Comparison of ENCODE assay signal across 11 cellular contexts in genomic region chr17:4808378-4808767, GRCh38. TPM values are rescaled to one million over a fixed set of nuclear protein-coding genes. Genes with fewer than 3 reads are reported as not detected.
A peak's percentile ranks its signal among the peaks of the same experiment; 100 is the strongest.
DNase-seq lines count a peak whose midpoint lies in the region; ATAC-seq, FAIRE-seq and TF ChIP-seq lines count a peak whose summit lies in the region.
"Had no signal": no experiment of that assay in that cellular context is flagged by ENCODE, and none has a peak within 500 bp of the region (broad histone marks: within the 10 kb centered on the region; RNA-seq: fewer than 3 reads in every experiment).

No MANE protein-coding gene starts in this region.

- DNase-seq in CD8-positive, alpha-beta memory T cell: no peak
- no peak for DNase-seq in T-helper 17 cell
- peak; percentile 49 for DNase-seq in fibroblast of the aortic adventitia (ENCODE audit: low read depth)
- peak; percentile 45 to 82 (median 78) for DNase-seq in pancreas
- no peak for DNase-seq in D721Med (ENCODE audit: insufficient read length, low spot score)
- no peak for DNase-seq in UCSD-AML1 (lab: John Stamatoyannopoulos, UW; ENCODE audit: unreplicated experiment)
- DNase-seq in dermis blood vessel endothelial cell: no peak
- DNase-seq: activated effector memory CD4-positive, alpha-beta T cell treated with anti-CD3 and anti-CD28 coated beads, Interleukin-2, amount 50 U/mL, for 16 hours; Peyer's patch had no signal

- POLR2A ChIA-PET in CD8-positive, alpha-beta memory T cell (lab: Charles Lee): no interaction called here

- H3K9me3 ChIP-seq in CD8-positive, alpha-beta memory T cell (ENCODE audit: low read length): no peaks in the 10 kb centered on the region
- H3K9me3 ChIP-seq in T-helper 17 cell (ENCODE audit: control insufficient read depth, low read length, poor library complexity, severe bottlenecking) (no peaks in the 10 kb centered on the region), pancreas (no peaks in the 10 kb centered on the region)
- H3K9me3 ChIP-seq: Peyer's patch had no signal

- peaks cover 0 to 1% of the 10 kb centered on the region in 2 donors for H3K27me3 Mint-ChIP-seq in CD8-positive, alpha-beta memory T cell
- H3K27me3 Mint-ChIP-seq in T-helper 17 cell: no peaks in the 10 kb centered on the region

- peaks cover 6 to 18% (median 12%) of the 10 kb centered on the region in 3 donors for H3K4me1 Mint-ChIP-seq in CD8-positive, alpha-beta memory T cell
- H3K4me1 Mint-ChIP-seq in T-helper 17 cell: peaks cover 16% of the 10 kb centered on the region

- no peak overlapping the region for H3K27ac ChIP-seq in CD8-positive, alpha-beta memory T cell (ENCODE audit: low read depth, low read length)
- H3K27ac ChIP-seq in pancreas: no peak overlapping the region

- CTCF ChIA-PET in CD8-positive, alpha-beta memory T cell (lab: Charles Lee): interaction anchor here (1.0 to 3.1 kb wide), 3 partner anchors 19 to 98 kb away, joined by 3 to 15 read pairs (median 3); partner anchors contain the start of gene ARRB2

- no peaks in the 10 kb centered on the region for H3K36me3 ChIP-seq in CD8-positive, alpha-beta memory T cell (ENCODE audit: insufficient read depth, low read length)
- no peaks in the 10 kb centered on the region for H3K36me3 ChIP-seq in pancreas
- H3K36me3 ChIP-seq: Peyer's patch had no signal

- peaks cover 0 to 16% (median 4%) of the 10 kb centered on the region in 3 donors for H3K36me3 Mint-ChIP-seq in CD8-positive, alpha-beta memory T cell
- peaks cover 6% of the 10 kb centered on the region for H3K36me3 Mint-ChIP-seq in T-helper 17 cell (ENCODE audit: low read depth)

- H3K4me3 Mint-ChIP-seq in CD8-positive, alpha-beta memory T cell: peak overlapping the region; percentile 61 to 94 (median 74)
- peak overlapping the region; percentile 85 for H3K4me3 Mint-ChIP-seq in T-helper 17 cell

- FAIRE-seq in pancreas (lab: Jason Lieb, UNC) (no peak), D721Med (lab: Jason Lieb, UNC) (no peak)

- no peak overlapping the region for H3K4me3 ChIP-seq in CD8-positive, alpha-beta memory T cell (ENCODE audit: low read length)
- peak overlapping the region; percentile 77 for H3K4me3 ChIP-seq in fibroblast of the aortic adventitia (ENCODE audit: low read depth, low read length)
- peak overlapping the region in 1 of 4 donors; percentile 78 for H3K4me3 ChIP-seq in pancreas

- 24 to 25% methylated on average over 6 of the region's 6 CpGs for WGBS in pancreas, 2 donors

- intact Hi-C loops in pancreas (cut with DNase I): no loop called here

- no peaks in the 10 kb centered on the region for H3K27me3 ChIP-seq in CD8-positive, alpha-beta memory T cell (ENCODE audit: insufficient read depth, low read length, poor library complexity, severe bottlenecking)
- H3K27me3 ChIP-seq in pancreas: no peaks in the 10 kb centered on the region
- H3K27me3 ChIP-seq: Peyer's patch had no signal

- H3K9me3 Mint-ChIP-seq in CD8-positive, alpha-beta memory T cell: no peaks in the 10 kb centered on the region

- TF ChIP-seq CTCF in fibroblast of the aortic adventitia (IDR thresholded peaks at IDR 0.05; ENCODE audit: insufficient read depth, low read length): no peak
- TF ChIP-seq CTCF in pancreas (IDR thresholded peaks at IDR 0.05): no peak
- no peak for TF ChIP-seq CTCF in D721Med (IDR thresholded peaks at IDR 0.05; ENCODE audit: insufficient read depth, missing control alignments)

- ATAC-seq in T-helper 17 cell (no peak), pancreas (peak in 3 of 4 donors; percentile 37 to 44 (median 38)), HG02623 (IDR thresholded peaks at IDR 0.05; ENCODE audit: unreplicated experiment) (no peak)

- H3K27ac Mint-ChIP-seq in CD8-positive, alpha-beta memory T cell: peak overlapping the region in 7 of 8 donors; percentile 7 to 95 (median 71)
- H3K27ac Mint-ChIP-seq in T-helper 17 cell: no peak overlapping the region

- peaks cover 11% of the 10 kb centered on the region for H3K4me1 ChIP-seq in CD8-positive, alpha-beta memory T cell (ENCODE audit: insufficient read depth, low read length)
- H3K4me1 ChIP-seq in pancreas: peaks cover 0 to 12% (median 6%) of the 10 kb centered on the region in 3 donors

RNA-seq across cellular contexts. Expression of gene PLD2, which starts 1.4 kb away (rescaled TPM):
- total RNA-seq in CD8-positive, alpha-beta memory T cell: 10 to 100 TPM; 10.1 to 12.0 TPM
- 1.9 TPM for polyA plus RNA-seq in CD8-positive, alpha-beta memory T cell
- total RNA-seq in T-helper 17 cell (10 to 100 TPM; 30.6 to 32.8 TPM), fibroblast of the aortic adventitia (ENCODE audit: low replicate concordance) (14.4 and 18.4 TPM in 2 replicates), pancreas (10 to 100 TPM; 11.7 to 26.1 (median 17.9) TPM), dermis blood vessel endothelial cell (35.1 and 47.2 TPM in 2 replicates)
- 10 to 100 TPM; 24.5 to 25.8 TPM for polyA plus RNA-seq in pancreas

RNA-seq across cellular contexts. Expression of gene PSMB6, which starts 12.4 kb away (rescaled TPM):
- 100 to 1,000 TPM; 198 to 207 TPM for total RNA-seq in CD8-positive, alpha-beta memory T cell
- polyA plus RNA-seq in CD8-positive, alpha-beta memory T cell: 259 TPM
- total RNA-seq in T-helper 17 cell: 10 to 100 TPM; 54.3 to 59.7 TPM
- total RNA-seq in fibroblast of the aortic adventitia (ENCODE audit: low replicate concordance): 97.2 and 134 TPM in 2 replicates
- 10 to 100 TPM; 31.3 to 55.4 (median 46.1) TPM for total RNA-seq in pancreas
- polyA plus RNA-seq in pancreas: 100 to 1,000 TPM in 1 of 2 donors, 10 to 100 TPM in 1; 53.1 to 103 TPM
- total RNA-seq in dermis blood vessel endothelial cell: 157 and 202 TPM in 2 replicates

RNA-seq across cellular contexts. Expression of gene GLTPD2, which starts 19.6 kb away (rescaled TPM):
- not detected for total RNA-seq in CD8-positive, alpha-beta memory T cell
- not detected for polyA plus RNA-seq in CD8-positive, alpha-beta memory T cell
- under 1 TPM in 1 of 2 donors, not detected in 1; 0.34 TPM for total RNA-seq in T-helper 17 cell
- not detected in 2 replicates for total RNA-seq in fibroblast of the aortic adventitia (ENCODE audit: low replicate concordance)
- under 1 TPM in 1 of 6 donors, not detected in 5; 0.39 TPM for total RNA-seq in pancreas
- polyA plus RNA-seq in pancreas: under 1 TPM in 1 of 2 donors, not detected in 1; 0.23 TPM
- not detected in 2 replicates for total RNA-seq in dermis blood vessel endothelial cell
- total RNA-seq: kidney epithelial cell had no signal

RNA-seq across cellular contexts. Expression of gene VMO1, which starts 22.2 kb away (rescaled TPM):
- not detected for total RNA-seq in CD8-positive, alpha-beta memory T cell
- polyA plus RNA-seq in CD8-positive, alpha-beta memory T cell: not detected
- total RNA-seq in T-helper 17 cell (not detected), fibroblast of the aortic adventitia (ENCODE audit: low replicate concordance) (0.27 and 4.9 TPM in 2 replicates), pancreas (1 to 10 TPM in 3 of 6 donors, under 1 TPM in 2, not detected in 1; 0.28 to 2.2 (median 1.2) TPM), dermis blood vessel endothelial cell (0.51 TPM in 1 of 2 replicates, not detected in the other)
- polyA plus RNA-seq in pancreas: 1 to 10 TPM in 1 of 2 donors, under 1 TPM in 1; 0.87 to 1.6 TPM
- total RNA-seq: kidney epithelial cell had no signal

Comparison
In these comparisons a context has a peak if more than half of its experiments do, and no peak if none do; other contexts are left out.
1. DNase-seq: peak in fibroblast of the aortic adventitia (single experiment) and pancreas (6 of 6); none in CD8-positive, alpha-beta memory T cell (0 of 5), T-helper 17 cell (0 of 3), D721Med (single experiment), UCSD-AML1 (single experiment) and dermis blood vessel endothelial cell (single experiment).
2. ATAC-seq: peak in pancreas (3 of 4); none in T-helper 17 cell (single experiment) and HG02623 (single experiment).